Comparison of ENCODE assay signal across 8 cellular contexts in genomic region chr11:33257897-33258630, GRCh38. TPM values are rescaled to one million over a fixed set of nuclear protein-coding genes. Genes with fewer than 3 reads are reported as not detected.
DNase-seq lines count a peak whose midpoint lies in the region; ATAC-seq and TF ChIP-seq lines count a peak whose summit lies in the region.

No MANE protein-coding gene starts in this region.

- H3K27me3 Mint-ChIP-seq in activated CD4-positive, alpha-beta T cell treated with anti-CD3 and anti-CD28 coated beads for 36 hours, result no peaks in the 10 kb centered on the region

- in situ Hi-C loops in GM18951 (cut with MboI; ENCODE audit: low sequenced_read_pairs, unreplicated experiment), result no loop called here

- peak; percentile 72 for TF ChIP-seq POLR2A in GM18951 (IDR thresholded peaks at IDR 0.05; ENCODE audit: extremely low read depth, insufficient read depth, insufficient read length)

- intact Hi-C loops in activated CD4-positive, alpha-beta T cell treated with anti-CD3 and anti-CD28 coated beads for 36 hours (cut with DNase I, micrococcal nuclease), result loop anchor here (1.0 to 10.0 kb wide), 17 partner anchors 71 to 1181 kb away; partner anchors contain the start of genes CSTF3 (in 2 of the 2), C11orf91 (in 1 of the 2), CAPRIN1 (in 1 of the 2) and CAT (in 1 of the 2)
- intact Hi-C loops in left colon (cut with DNase I, micrococcal nuclease), result loop anchor here in 1 of 2 donors (5.0 kb wide), 2 partner anchors 69 to 91 kb away; no protein-coding TSS in a partner anchor

- DNase-seq in AG09309 (ENCODE audit: low read depth) (peak; percentile 55), NCI-H345 treated with DMSO at 0.1 percent for 48 hours (lab: John Stamatoyannopoulos, UW; ENCODE audit: unreplicated experiment) (peak; percentile 54), choroid plexus epithelial cell (ENCODE audit: low read depth) (peak; percentile 89), left colon (peak; percentile 80)
- peak; percentile 86 for DNase-seq in activated CD4-positive, alpha-beta T cell treated with anti-CD3 and anti-CD28 coated beads for 36 hours
- DNase-seq in stimulated activated CD4-positive, alpha-beta T cell treated with anti-CD3 and anti-CD28 coated beads, Interleukin-1b, Interleukin-23, amount 100 ng/mL, for 4 hours (ENCODE audit: low read depth in 2 of 2), result peak; percentile 42 to 62

- H3K27ac Mint-ChIP-seq in activated CD4-positive, alpha-beta T cell treated with anti-CD3 and anti-CD28 coated beads for 36 hours, result peak overlapping the region; percentile 92

- H3K9me3 Mint-ChIP-seq in activated CD4-positive, alpha-beta T cell treated with anti-CD3 and anti-CD28 coated beads for 36 hours (ENCODE audit: low read depth), result no peaks in the 10 kb centered on the region

- peak overlapping the region; percentile 69 for H3K4me3 ChIP-seq in AG09309 (ENCODE audit: control insufficient read depth, low read depth, low read length)
- H3K4me3 ChIP-seq in choroid plexus epithelial cell (ENCODE audit: low read depth, low read length), result peak overlapping the region; percentile 91

- H3K36me3 Mint-ChIP-seq in activated CD4-positive, alpha-beta T cell treated with anti-CD3 and anti-CD28 coated beads for 36 hours (ENCODE audit: low read depth), result peaks cover 5% of the 10 kb centered on the region

- ATAC-seq in HG03196 (IDR thresholded peaks at IDR 0.05; ENCODE audit: unreplicated experiment) (peak; percentile 38), left colon (peak; percentile 65)
- ATAC-seq in activated CD4-positive, alpha-beta T cell treated with anti-CD3 and anti-CD28 coated beads for 36 hours, result peak; percentile 62

- H3K4me3 Mint-ChIP-seq in activated CD4-positive, alpha-beta T cell treated with anti-CD3 and anti-CD28 coated beads for 36 hours, result peak overlapping the region; percentile 96

- H3K4me1 Mint-ChIP-seq in activated CD4-positive, alpha-beta T cell treated with anti-CD3 and anti-CD28 coated beads for 36 hours, result peaks cover 34% of the 10 kb centered on the region

- CTCF ChIA-PET in activated CD4-positive, alpha-beta T cell treated with anti-CD3 and anti-CD28 coated beads for 36 hours (lab: Charles Lee), result no interaction called here

- TF ChIP-seq CTCF in AG09309 (IDR thresholded peaks at IDR 0.05; ENCODE audit: control insufficient read depth, insufficient read depth, low read depth, low read length, missing control alignments) (peak; percentile 20), choroid plexus epithelial cell (conservative IDR thresholded peaks at IDR 0.05; ENCODE audit: low read depth, low read length) (peak; percentile 26)

- POLR2A ChIA-PET in activated CD4-positive, alpha-beta T cell treated with anti-CD3 and anti-CD28 coated beads for 36 hours (lab: Charles Lee), result interaction anchor here (0.5 kb wide), 1 partner anchor 846 kb away, joined by 4 read pairs; no protein-coding TSS in a partner anchor

RNA-seq across cellular contexts. Expression of gene HIPK3, which starts 0.9 kb away (rescaled TPM):
- total RNA-seq in activated CD4-positive, alpha-beta T cell treated with anti-CD3 and anti-CD28 coated beads for 36 hours, result 10 to 100 TPM; 25.7 to 26.8 TPM
- 10 to 100 TPM; 59.9 to 85.4 TPM for total RNA-seq in left colon

Comparison
In these comparisons a context has a peak if more than half of its experiments do, and no peak if none do; other contexts are left out.
1. Peak in every context shown above with its lines: DNase-seq, ATAC-seq and H3K4me3 ChIP-seq.